Comparison of ENCODE assay signal across 10 cellular contexts in genomic region chr12:6228535-6229223, GRCh38. TPM values are rescaled to one million over a fixed set of nuclear protein-coding genes. Genes with fewer than 3 reads are reported as not detected.
DNase-seq lines count a peak whose midpoint lies in the region; ATAC-seq, FAIRE-seq and TF ChIP-seq lines count a peak whose summit lies in the region.
"Had no signal": no experiment of that assay in that cellular context is flagged by ENCODE, and none has a peak within 500 bp of the region (broad histone marks: within the 10 kb centered on the region; RNA-seq: fewer than 3 reads in every experiment).

No MANE protein-coding gene starts in this region.

- H3K27me3 ChIP-seq in left ventricle myocardium inferior (ENCODE audit: low read depth) (no peaks in the 10 kb centered on the region), pancreas (no peaks in the 10 kb centered on the region), H7 (ENCODE audit: control insufficient read depth, insufficient read depth, low read length) (no peaks in the 10 kb centered on the region)

- no peak overlapping the region for H3K4me3 Mint-ChIP-seq in activated T-cell treated with anti-CD3 and anti-CD28 coated beads, Interleukin-2, amount 50 U/mL, for 72 hours
- H3K4me3 Mint-ChIP-seq: activated naive CD4-positive, alpha-beta T cell treated with anti-CD3 and anti-CD28 coated beads, Interleukin-2, amount 50 U/mL, for 24 hours had no signal

- ATAC-seq in Right ventricle myocardium inferior (no peak), pancreas (no peak), HG03175 (IDR thresholded peaks at IDR 0.05; ENCODE audit: unreplicated experiment) (no peak)
- ATAC-seq in activated T-cell treated with anti-CD3 and anti-CD28 coated beads, Interleukin-2, amount 50 U/mL, for 72 hours (replicated peaks in 1 of 2): no peak

- no peaks in the 10 kb centered on the region for H3K9me3 Mint-ChIP-seq in activated T-cell treated with anti-CD3 and anti-CD28 coated beads, Interleukin-2, amount 50 U/mL, for 72 hours
- H3K9me3 Mint-ChIP-seq: activated naive CD4-positive, alpha-beta T cell treated with anti-CD3 and anti-CD28 coated beads, Interleukin-2, amount 50 U/mL, for 24 hours had no signal

- H3K9me3 ChIP-seq in left ventricle myocardium inferior (replicated peaks) (no peaks in the 10 kb centered on the region), pancreas (no peaks in the 10 kb centered on the region)

- peaks cover 100% of the 10 kb centered on the region for H3K4me1 ChIP-seq in left ventricle myocardium inferior
- H3K4me1 ChIP-seq in pancreas: peaks cover 8 to 46% (median 30%) of the 10 kb centered on the region in 3 donors

- no peak for FAIRE-seq in pancreas (lab: Jason Lieb, UNC)

- WGBS in pancreas, 2 donors: 69 to 71% methylated on average over 9 of the region's 9 CpGs

- H3K4me1 Mint-ChIP-seq in activated T-cell treated with anti-CD3 and anti-CD28 coated beads, Interleukin-2, amount 50 U/mL, for 72 hours (ENCODE audit: low read depth): peaks cover 33% of the 10 kb centered on the region

- H3K27ac ChIP-seq in left ventricle myocardium inferior (replicated peaks) (peak overlapping the region; percentile 90), pancreas (peak overlapping the region; percentile 4 to 81 (median 75))

- H3K36me3 ChIP-seq in left ventricle myocardium inferior (peaks cover 3% of the 10 kb centered on the region), pancreas (peaks cover 0 to 14% (median 0%) of the 10 kb centered on the region in 3 donors), H7 (replicated peaks; ENCODE audit: control insufficient read depth, insufficient read depth, low read length) (peaks cover 21% of the 10 kb centered on the region)

- no peaks in the 10 kb centered on the region for H3K36me3 Mint-ChIP-seq in activated T-cell treated with anti-CD3 and anti-CD28 coated beads, Interleukin-2, amount 50 U/mL, for 72 hours (ENCODE audit: insufficient read depth in 2 of 2)
- H3K36me3 Mint-ChIP-seq: activated naive CD4-positive, alpha-beta T cell treated with anti-CD3 and anti-CD28 coated beads, Interleukin-2, amount 50 U/mL, for 24 hours had no signal

- no peak overlapping the region for H3K4me3 ChIP-seq in left ventricle myocardium inferior
- H3K4me3 ChIP-seq in pancreas: no peak overlapping the region
- no peak overlapping the region for H3K4me3 ChIP-seq in H7 (ENCODE audit: insufficient read depth, low read depth, low read length)

- H3K27me3 Mint-ChIP-seq in activated T-cell treated with anti-CD3 and anti-CD28 coated beads, Interleukin-2, amount 50 U/mL, for 72 hours (ENCODE audit: low read depth): no peaks in the 10 kb centered on the region
- H3K27me3 Mint-ChIP-seq: activated naive CD4-positive, alpha-beta T cell treated with anti-CD3 and anti-CD28 coated beads, Interleukin-2, amount 50 U/mL, for 24 hours had no signal

- no peak overlapping the region for H3K27ac Mint-ChIP-seq in activated T-cell treated with anti-CD3 and anti-CD28 coated beads, Interleukin-2, amount 50 U/mL, for 72 hours
- H3K27ac Mint-ChIP-seq: activated naive CD4-positive, alpha-beta T cell treated with anti-CD3 and anti-CD28 coated beads, Interleukin-2, amount 50 U/mL, for 24 hours had no signal

- no peak for DNase-seq in left ventricle myocardium inferior
- DNase-seq in Right ventricle myocardium inferior (ENCODE audit: missing footprints): no peak
- DNase-seq in fibroblast of gingiva (ENCODE audit: low read depth): peak; percentile 27
- DNase-seq in pancreas: peak in 1 of 6 donors; percentile 35
- DNase-seq in H7: no peak
- no peak for DNase-seq in activated T-cell treated with anti-CD3 and anti-CD28 coated beads, Interleukin-2, amount 50 U/mL, for 72 hours
- DNase-seq in DMS153 (lab: John Stamatoyannopoulos, UW): no peak
- DNase-seq: NCI-H2029 treated with DMSO at 0.1 percent for 48 hours had no signal

- TF ChIP-seq CTCF in left ventricle myocardium inferior (IDR thresholded peaks at IDR 0.05; ENCODE audit: borderline replicate concordance) (no peak), pancreas (IDR thresholded peaks at IDR 0.05) (no peak)

- intact Hi-C loops in left ventricle myocardium inferior (cut with micrococcal nuclease): no loop called here
- intact Hi-C loops in Right ventricle myocardium inferior (cut with DNase I): loop anchor here (2.0 kb wide), 1 partner anchor 30 kb away; no protein-coding TSS in a partner anchor
- intact Hi-C loops in pancreas (cut with DNase I): no loop called here

RNA-seq across cellular contexts. Expression of gene CD9, which starts 28.5 kb away (rescaled TPM):
- 55.5 TPM for total RNA-seq in left ventricle myocardium inferior
- total RNA-seq in Right ventricle myocardium inferior: 46.9 TPM
- 100 to 1,000 TPM in 1 of 6 donors, 10 to 100 TPM in 5; 28.6 to 108 (median 33.8) TPM for total RNA-seq in pancreas
- 10 to 100 TPM; 25.1 to 85.6 TPM for polyA plus RNA-seq in pancreas
- total RNA-seq in H7 (2014; rRNA removed; shearing (Covaris generic)): 266 and 274 TPM in 2 replicates
- total RNA-seq in activated T-cell treated with anti-CD3 and anti-CD28 coated beads, Interleukin-2, amount 50 U/mL, for 72 hours: 1 to 10 TPM; 6.1 to 8.4 TPM
